20 cellular contexts compared by ENCODE assay signal in the genomic region with DNA sequence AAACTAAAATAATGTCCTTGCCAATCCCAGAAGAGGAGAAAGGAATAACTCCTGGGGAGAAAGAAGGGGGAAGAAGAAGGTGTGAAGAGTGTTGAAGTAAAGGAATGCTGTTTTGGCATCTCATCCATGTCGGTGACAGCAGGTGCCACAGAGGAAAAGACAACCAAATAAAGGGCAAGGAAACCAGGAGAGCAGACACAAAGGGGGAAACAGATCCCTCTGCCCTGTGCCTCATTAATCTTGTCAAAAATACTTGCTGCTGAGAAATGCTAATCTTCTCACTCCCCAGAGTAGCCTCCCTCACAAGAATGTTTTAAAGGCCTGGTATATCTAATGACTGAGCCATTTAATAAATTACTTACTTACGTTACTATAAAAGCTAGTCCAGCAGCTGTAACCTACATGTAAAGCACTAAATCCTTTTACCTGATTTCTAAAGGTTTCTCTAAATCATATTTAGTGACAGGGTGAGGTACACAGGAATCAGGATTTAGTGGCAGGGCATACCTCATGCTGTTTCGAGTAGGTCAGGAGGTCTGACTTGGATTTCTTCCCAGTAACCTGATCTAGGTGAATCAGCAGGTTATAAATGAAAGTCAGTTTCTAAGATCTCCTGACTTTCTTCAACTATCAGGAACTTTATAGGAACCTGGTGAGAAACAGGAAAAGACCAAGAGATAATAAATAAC.
DNase-seq lines count a peak whose midpoint lies in the region; ATAC-seq and TF ChIP-seq lines count a peak whose summit lies in the region.
"Had no signal": no experiment of that assay in that cellular context is flagged by ENCODE, and none has a peak within 500 bp of the region (broad histone marks: within the 10 kb centered on the region; RNA-seq: fewer than 3 reads in every experiment).

No MANE protein-coding gene starts in this region.

- H3K9ac ChIP-seq in PC-3 (ENCODE audit: low read length) = no peak overlapping the region

- H3K27ac ChIP-seq in PC-3 (ENCODE audit: low read length) (no peak overlapping the region), gastroesophageal sphincter (peak overlapping the region in 3 of 4 donors; percentile 27 to 46 (median 35))
- H3K27ac ChIP-seq: hepatocyte, stomach had no signal

- POLR2A ChIA-PET in PC-3 (lab: Charles Lee; ENCODE audit: unreplicated experiment) = no interaction called here

- ATAC-seq in PC-3 = peak; percentile 31; the same call in 1 of the 2 replicates
- ATAC-seq in gastroesophageal sphincter = no peak
- no peak for ATAC-seq in GM19324 (IDR thresholded peaks at IDR 0.05; ENCODE audit: low FRiP score, unreplicated experiment)
- no peak for ATAC-seq in GM18867 (IDR thresholded peaks at IDR 0.05; ENCODE audit: unreplicated experiment)
- ATAC-seq: activated CD4-positive, CD25-positive, alpha-beta regulatory T cell treated with anti-CD3 and anti-CD28 coated beads, Interleukin-2, amount 50 U/mL, for 24 hours; esophagus mucosa; left ventricle myocardium superior had no signal

- no peak for TF ChIP-seq EP300 in gastroesophageal sphincter (IDR thresholded peaks at IDR 0.05)

- H3K9me2 ChIP-seq in PC-3 (replicated peaks; ENCODE audit: low read length) = no peaks in the 10 kb centered on the region

- CTCF ChIA-PET in PC-3 (lab: Charles Lee) = no interaction called here

- no peak overlapping the region for H3K4me3 Mint-ChIP-seq in progenitor cell of endocrine pancreas (ENCODE audit: low read depth)
- H3K4me3 Mint-ChIP-seq: activated naive CD8-positive, alpha-beta T cell treated with anti-CD3 and anti-CD28 coated beads, Interleukin-2, amount 10 ng/mL, durations not matched to agents 7 days and 5 days; central memory CD8-positive, alpha-beta T cell had no signal

- 34 to 50% methylated on average over 3 of the region's 3 CpGs for WGBS in gastroesophageal sphincter (ENCODE audit: low coverage in 1 of 2), 2 donors

- H3K4me3 ChIP-seq in PC-3 (ENCODE audit: low read length) (no peak overlapping the region), gastroesophageal sphincter (no peak overlapping the region)
- H3K4me3 ChIP-seq: hepatocyte, skin epidermis, stomach had no signal

- H3K9me3 Mint-ChIP-seq in progenitor cell of endocrine pancreas (ENCODE audit: low read depth) = no peaks in the 10 kb centered on the region
- H3K9me3 Mint-ChIP-seq: activated naive CD8-positive, alpha-beta T cell treated with anti-CD3 and anti-CD28 coated beads, Interleukin-2, amount 10 ng/mL, durations not matched to agents 7 days and 5 days; central memory CD8-positive, alpha-beta T cell had no signal

- no peak overlapping the region for H3K4me2 ChIP-seq in PC-3 (ENCODE audit: low read length)
- H3K4me2 ChIP-seq: hepatocyte had no signal

- TF ChIP-seq CTCF in PC-3 (conservative IDR thresholded peaks at IDR 0.05; ENCODE audit: low read depth, low read length) = no peak
- no peak for TF ChIP-seq CTCF in gastroesophageal sphincter (IDR thresholded peaks at IDR 0.05)
- no peak for TF ChIP-seq CTCF in progenitor cell of endocrine pancreas (IDR thresholded peaks at IDR 0.05; ENCODE audit: unreplicated experiment)

- H3K36me3 Mint-ChIP-seq in progenitor cell of endocrine pancreas (ENCODE audit: insufficient read depth) = no peaks in the 10 kb centered on the region
- H3K36me3 Mint-ChIP-seq: activated naive CD8-positive, alpha-beta T cell treated with anti-CD3 and anti-CD28 coated beads, Interleukin-2, amount 10 ng/mL, durations not matched to agents 7 days and 5 days had no signal

- H3F3A ChIP-seq in PC-3 (ENCODE audit: low read length, unreplicated experiment) = no peaks in the 10 kb centered on the region

- no peak overlapping the region for H2AFZ ChIP-seq in PC-3 (ENCODE audit: low read length)
- H2AFZ ChIP-seq: hepatocyte had no signal

- no peak for TF ChIP-seq POLR2A in gastroesophageal sphincter (IDR thresholded peaks at IDR 0.05)

- H3K27me3 ChIP-seq in PC-3 (ENCODE audit: low read length) = no peaks in the 10 kb centered on the region
- H3K27me3 ChIP-seq in gastroesophageal sphincter = no peaks in the 10 kb centered on the region
- H3K27me3 ChIP-seq: hepatocyte, stomach had no signal

- peak overlapping the region; percentile 33 for H3K27ac Mint-ChIP-seq in progenitor cell of endocrine pancreas
- H3K27ac Mint-ChIP-seq: activated naive CD8-positive, alpha-beta T cell treated with anti-CD3 and anti-CD28 coated beads, Interleukin-2, amount 10 ng/mL, durations not matched to agents 7 days and 5 days had no signal

- H3K4me1 Mint-ChIP-seq in progenitor cell of endocrine pancreas (ENCODE audit: low read depth) = peaks cover 7% of the 10 kb centered on the region
- H3K4me1 Mint-ChIP-seq: activated naive CD8-positive, alpha-beta T cell treated with anti-CD3 and anti-CD28 coated beads, Interleukin-2, amount 10 ng/mL, durations not matched to agents 7 days and 5 days; central memory CD8-positive, alpha-beta T cell had no signal

- H4K20me1 ChIP-seq in PC-3 (ENCODE audit: low read length) = no peaks in the 10 kb centered on the region

- no peaks in the 10 kb centered on the region for H3K9me3 ChIP-seq in PC-3 (ENCODE audit: low read length)
- H3K9me3 ChIP-seq in gastroesophageal sphincter = no peaks in the 10 kb centered on the region
- H3K9me3 ChIP-seq: stomach had no signal

- DNase-seq in H4 (ENCODE audit: low spot score) (peak; percentile 3), PC-3 (peak; percentile 47), progenitor cell of endocrine pancreas (ENCODE audit: low spot score, unreplicated experiment) (no peak)
- DNase-seq in stimulated activated CD4-positive, alpha-beta T cell treated with anti-CD3 and anti-CD28 coated beads, Interleukin-1b, Interleukin-23, amount 100 ng/mL, for 48 hours = no peak
- no peak for DNase-seq in stimulated activated CD4-positive, alpha-beta T cell treated with anti-CD3 and anti-CD28 coated beads, Interleukin-4, amount 100 ng/mL, for 4 hours
- DNase-seq: activated naive CD8-positive, alpha-beta T cell treated with anti-CD3 and anti-CD28 coated beads, Interleukin-2, amount 10 ng/mL, durations not matched to agents 7 days and 5 days; activated T-cell treated with anti-CD3 and anti-CD28 coated beads, Interleukin-2, amount 50 U/mL, for 1 hour; left ventricle myocardium superior; NCI-H187 treated with DMSO at 0.1 percent for 48 hours; NCI-H526; stomach; T-helper 1 cell had no signal

- intact Hi-C loops in PC-3 (cut with micrococcal nuclease) = no loop called here

- no peaks in the 10 kb centered on the region for H3K27me3 Mint-ChIP-seq in progenitor cell of endocrine pancreas
- H3K27me3 Mint-ChIP-seq: activated naive CD8-positive, alpha-beta T cell treated with anti-CD3 and anti-CD28 coated beads, Interleukin-2, amount 10 ng/mL, durations not matched to agents 7 days and 5 days; central memory CD8-positive, alpha-beta T cell had no signal

- BruUV-seq in PC-3 (replicated peaks; lab: Mats Ljungman, UMichigan) = no TSS peak

- H3K79me2 ChIP-seq in PC-3 (ENCODE audit: low read length) = no peaks in the 10 kb centered on the region
- H3K79me2 ChIP-seq: hepatocyte had no signal

- H3K36me3 ChIP-seq in PC-3 (ENCODE audit: low read depth, low read length) (no peaks in the 10 kb centered on the region), gastroesophageal sphincter (no peaks in the 10 kb centered on the region)
- H3K36me3 ChIP-seq: stomach had no signal

- no peaks in the 10 kb centered on the region for H3K4me1 ChIP-seq in PC-3 (ENCODE audit: insufficient read depth, low read length)
- peaks cover 0 to 30% (median 10%) of the 10 kb centered on the region in 3 donors for H3K4me1 ChIP-seq in gastroesophageal sphincter
- H3K4me1 ChIP-seq: stomach had no signal

Comparison
In these comparisons a context has a peak if more than half of its experiments do, and no peak if none do; other contexts are left out.
1. DNase-seq: peak in H4 (single experiment) and PC-3 (single experiment); none in progenitor cell of endocrine pancreas (single experiment), stimulated activated CD4-positive, alpha-beta T cell treated with anti-CD3 and anti-CD28 coated beads, Interleukin-1b, Interleukin-23, amount 100 ng/mL, for 48 hours (single experiment) and stimulated activated CD4-positive, alpha-beta T cell treated with anti-CD3 and anti-CD28 coated beads, Interleukin-4, amount 100 ng/mL, for 4 hours (0 of 2).